Comparison of ENCODE assay signal across 28 cellular contexts in genomic region chr2:44398243-44398897, GRCh38. TPM values are rescaled to one million over a fixed set of nuclear protein-coding genes. Genes with fewer than 3 reads are reported as not detected.
DNase-seq lines count a peak whose midpoint lies in the region; ATAC-seq and TF ChIP-seq lines count a peak whose summit lies in the region.
"Had no signal": no experiment of that assay in that cellular context is flagged by ENCODE, and none has a peak within 500 bp of the region (broad histone marks: within the 10 kb centered on the region; RNA-seq: fewer than 3 reads in every experiment).

No MANE protein-coding gene starts in this region.

- H4K8ac ChIP-seq in mesendoderm (ENCODE audit: low read depth, low read length) = no peak overlapping the region

- H3K36me3 ChIP-seq in HUES48 (ENCODE audit: control insufficient read depth, insufficient read depth, low read length) (no peaks in the 10 kb centered on the region), mesendoderm (ENCODE audit: control insufficient read depth, insufficient read depth, low read length) (no peaks in the 10 kb centered on the region)
- H3K36me3 ChIP-seq: Peyer's patch, vagina had no signal

- H3K56ac ChIP-seq in mesendoderm (ENCODE audit: low read length) = no peak overlapping the region

- H3K27me3 ChIP-seq in HUES48 (ENCODE audit: control insufficient read depth, insufficient read depth, low read length) (no peaks in the 10 kb centered on the region), mesendoderm (ENCODE audit: insufficient read depth, low read length, poor library complexity) (no peaks in the 10 kb centered on the region)
- H3K27me3 ChIP-seq: Peyer's patch, vagina had no signal

- no peaks in the 10 kb centered on the region for H3K36me3 Mint-ChIP-seq in brain

- no peak overlapping the region for H2BK120ac ChIP-seq in mesendoderm (ENCODE audit: low read depth, low read length)

- H3K18ac ChIP-seq in mesendoderm (ENCODE audit: low read length) = no peak overlapping the region

- ATAC-seq in HG03460 (IDR thresholded peaks at IDR 0.05; ENCODE audit: unreplicated experiment) (no peak), GM18909 (IDR thresholded peaks at IDR 0.05; ENCODE audit: poor library complexity, unreplicated experiment) (no peak)
- ATAC-seq: HCT116; left colon; stimulated activated memory B cell treated with anti-CD40 and anti-IgM and Interleukin-4, amounts not matched to agents 10 μg/mL and 1 μg/mL and 100 μg/mL, for 72 hours; T-cell had no signal

- no peak overlapping the region for H3K4me2 ChIP-seq in mesendoderm (ENCODE audit: low read length)

- H2BK15ac ChIP-seq in mesendoderm (replicated peaks; ENCODE audit: low read depth) = no peak overlapping the region

- peaks cover 0 to 3% (median 0%) of the 10 kb centered on the region in 5 experiments for H3K9me3 Mint-ChIP-seq in brain
- H3K9me3 Mint-ChIP-seq: activated CD4-positive, alpha-beta memory T cell treated with anti-CD3 and anti-CD28 coated beads, Interleukin-2, amount 10 ng/mL, durations not matched to agents 7 days and 5 days; memory B cell; stimulated activated memory B cell treated with anti-CD40 and anti-IgM and Interleukin-4, amounts not matched to agents 10 μg/mL and 1 μg/mL and 100 μg/mL, for 72 hours; T-cell had no signal

- peak overlapping the region in 4 of 5 experiments; percentile 6 to 17 (median 14) for H3K4me3 Mint-ChIP-seq in brain
- H3K4me3 Mint-ChIP-seq: activated CD4-positive, alpha-beta memory T cell treated with anti-CD3 and anti-CD28 coated beads, Interleukin-2, amount 10 ng/mL, durations not matched to agents 7 days and 5 days; memory B cell; stimulated activated memory B cell treated with anti-CD40 and anti-IgM and Interleukin-4, amounts not matched to agents 10 μg/mL and 1 μg/mL and 100 μg/mL, for 72 hours; T-cell had no signal

- H3K4me3 ChIP-seq in AG10803 (ENCODE audit: low read length) = peak overlapping the region; percentile 48
- no peak overlapping the region for H3K4me3 ChIP-seq in HUES48 (ENCODE audit: low read depth, low read length)
- no peak overlapping the region for H3K4me3 ChIP-seq in mesendoderm (ENCODE audit: low read length)
- H3K4me3 ChIP-seq: Peyer's patch had no signal

- no peak overlapping the region for H2BK5ac ChIP-seq in mesendoderm (ENCODE audit: low read length)

- H3K27ac ChIP-seq in HUES48 (ENCODE audit: low read depth, low read length) (peak overlapping the region; percentile 60), mesendoderm (ENCODE audit: low read depth, low read length) (no peak overlapping the region)
- H3K27ac ChIP-seq: C4-2B, Peyer's patch, vagina had no signal

- H3K79me2 ChIP-seq in mesendoderm (ENCODE audit: control insufficient read depth, insufficient read depth, low read length) = no peaks in the 10 kb centered on the region

- H3K27me3 Mint-ChIP-seq in brain = no peaks in the 10 kb centered on the region
- H3K27me3 Mint-ChIP-seq: activated CD4-positive, alpha-beta memory T cell treated with anti-CD3 and anti-CD28 coated beads, Interleukin-2, amount 10 ng/mL, durations not matched to agents 7 days and 5 days; memory B cell; stimulated activated memory B cell treated with anti-CD40 and anti-IgM and Interleukin-4, amounts not matched to agents 10 μg/mL and 1 μg/mL and 100 μg/mL, for 72 hours; T-cell had no signal

- no peak overlapping the region for H3K27ac Mint-ChIP-seq in brain
- H3K27ac Mint-ChIP-seq: activated CD4-positive, alpha-beta memory T cell treated with anti-CD3 and anti-CD28 coated beads, Interleukin-2, amount 10 ng/mL, durations not matched to agents 7 days and 5 days; stimulated activated memory B cell treated with anti-CD40 and anti-IgM and Interleukin-4, amounts not matched to agents 10 μg/mL and 1 μg/mL and 100 μg/mL, for 72 hours; T-cell had no signal

- H3K79me1 ChIP-seq in mesendoderm (ENCODE audit: low read length) = no peaks in the 10 kb centered on the region

- WGBS in mesendoderm (ENCODE audit: extremely low coverage, insufficient coverage, low lambda C conversion rate) = no CpG with 5 or more reads among the region's 6 CpGs

- TF ChIP-seq CTCF in AG10803 (conservative IDR thresholded peaks at IDR 0.05; ENCODE audit: low read length) = no peak
- TF ChIP-seq CTCF in brain (conservative IDR thresholded peaks at IDR 0.05) = no peak

- H2AK5ac ChIP-seq in mesendoderm (ENCODE audit: low read length) = no peak overlapping the region

- no peak overlapping the region for H4K5ac ChIP-seq in mesendoderm (ENCODE audit: low read length)

- H3K4me1 ChIP-seq in HUES48 (ENCODE audit: control insufficient read depth, insufficient read depth, low read length) = peaks cover 37% of the 10 kb centered on the region
- H3K4me1 ChIP-seq in mesendoderm (ENCODE audit: control insufficient read depth, low read depth, low read length) = no peaks in the 10 kb centered on the region
- H3K4me1 ChIP-seq: Peyer's patch, vagina had no signal

- no peaks in the 10 kb centered on the region for H3K9me3 ChIP-seq in HUES48 (ENCODE audit: control insufficient read depth, insufficient read depth, low read length)
- H3K9me3 ChIP-seq: Peyer's patch, vagina had no signal

- peaks cover 8% of the 10 kb centered on the region for H3K4me1 Mint-ChIP-seq in brain
- H3K4me1 Mint-ChIP-seq: activated CD4-positive, alpha-beta memory T cell treated with anti-CD3 and anti-CD28 coated beads, Interleukin-2, amount 10 ng/mL, durations not matched to agents 7 days and 5 days; memory B cell; stimulated activated memory B cell treated with anti-CD40 and anti-IgM and Interleukin-4, amounts not matched to agents 10 μg/mL and 1 μg/mL and 100 μg/mL, for 72 hours had no signal

- H3K4ac ChIP-seq in mesendoderm (ENCODE audit: low read depth, low read length) = no peak overlapping the region

- H3K23ac ChIP-seq in mesendoderm (ENCODE audit: low read length) = no peak overlapping the region

- peak; percentile 2 for DNase-seq in AG10803 (ENCODE audit: low read depth)
- DNase-seq in mesendoderm = peak; percentile 31
- DNase-seq in NCI-H1048 (lab: John Stamatoyannopoulos, UW) = no peak
- DNase-seq in DMS114 treated with DMSO at 0.1 percent for 48 hours (lab: John Stamatoyannopoulos, UW; ENCODE audit: unreplicated experiment) = no peak
- DNase-seq: activated CD4-positive, alpha-beta memory T cell treated with anti-CD3 and anti-CD28 coated beads, Interleukin-2, amount 10 ng/mL, durations not matched to agents 7 days and 5 days; activated CD4-positive, CD25-positive, alpha-beta regulatory T cell treated with anti-CD3 and anti-CD28 coated beads, Interleukin-2, amount 50 U/mL, for 72 hours; activated naive CD4-positive, alpha-beta T cell; amniotic stem cell; caudate nucleus; dermis blood vessel endothelial cell; head of caudate nucleus; KBM-7; left colon; NCI-H1436 treated with DMSO at 0.1 percent for 48 hours; NCI-H524; Peyer's patch; retina; SIG-M5; T-cell had no signal

- H3K9ac ChIP-seq in HUES48 (ENCODE audit: low read depth, low read length) = no peak overlapping the region
- no peak overlapping the region for H3K9ac ChIP-seq in mesendoderm (ENCODE audit: low read length)

RNA-seq across cellular contexts. Expression of gene CAMKMT, which starts 36.6 kb away (rescaled TPM):
- 7.8 TPM for polyA plus RNA-seq in brain (ENCODE audit: insufficient read depth, low read depth, low replicate concordance)
- polyA plus RNA-seq in mesendoderm (2013, experiment 1 of 2) = 14.4 TPM
- polyA plus RNA-seq in mesendoderm (2013, experiment 2 of 2) = 14.3 TPM

RNA-seq across cellular contexts. Expression of gene PREPL, which starts 37.1 kb away (rescaled TPM):
- 61.5 TPM for polyA plus RNA-seq in brain (ENCODE audit: insufficient read depth, low read depth, low replicate concordance)
- polyA plus RNA-seq in mesendoderm (2013, experiment 1 of 2) = 19.7 TPM
- polyA plus RNA-seq in mesendoderm (2013, experiment 2 of 2) = 20.5 TPM

Comparison
In these comparisons a context has a peak if more than half of its experiments do, and no peak if none do; other contexts are left out.
1. DNase-seq: peak in AG10803 (single experiment) and mesendoderm (single experiment); none in NCI-H1048 (single experiment) and DMS114 treated with DMSO at 0.1 percent for 48 hours (single experiment).